ENCODE assay signal across 25 cellular contexts in genomic region chr12:116343331-116343884, GRCh38.
"Had no signal": no experiment of that assay in that cellular context is flagged by ENCODE, and none has a peak within 500 bp of the region (broad histone marks: within the 10 kb centered on the region; RNA-seq: fewer than 3 reads in every experiment).

No MANE protein-coding gene starts in this region.

- H3K36me3 ChIP-seq: ascending aorta had no signal

- H3K4me3 Mint-ChIP-seq: activated CD8-positive, alpha-beta memory T cell treated with anti-CD3 and anti-CD28 coated beads, Interleukin-2, amount 10 ng/mL, durations not matched to agents 7 days and 5 days; activated naive CD8-positive, alpha-beta T cell treated with anti-CD3 and anti-CD28 coated beads, Interleukin-2, amount 50 U/mL, for 24 hours; activated T-cell treated with anti-CD3 and anti-CD28 coated beads, Interleukin-2, amount 50 U/mL, for 24 hours; activated T-helper 1 cell treated with anti-CD3 and anti-CD28 coated beads, Interleukin-12 subunit alpha, Interleukin-12 subunit beta, Interleukin-2, Interleukin-4 antibody, amounts not matched to agents 30 ng/mL and 10 ng/mL and 1 ng/mL, durations not matched to agents 14 hours and 24 hours and 36 hours; T-helper 1 cell treated with Interleukin-12 subunit alpha and Interleukin-12 subunit beta and Interleukin-4 antibody, amounts not matched to agents 30 μg/mL and 1 μg/mL, for 36 hours had no signal

- H3K27ac ChIP-seq: ascending aorta, body of pancreas had no signal

- H3K27me3 ChIP-seq: ascending aorta, body of pancreas had no signal

- H3K9me3 ChIP-seq: ascending aorta, body of pancreas had no signal

- H3K27me3 Mint-ChIP-seq: activated naive CD8-positive, alpha-beta T cell treated with anti-CD3 and anti-CD28 coated beads, Interleukin-2, amount 50 U/mL, for 24 hours; activated T-cell treated with anti-CD3 and anti-CD28 coated beads, Interleukin-2, amount 50 U/mL, for 24 hours had no signal

- DNase-seq: activated CD4-positive, alpha-beta T cell treated with anti-CD3 and anti-CD28 coated beads for 48 hours; activated CD4-positive, alpha-beta T cell treated with anti-CD3 and anti-CD28 coated beads, Interleukin-2, amount 50 U/mL, for 48 hours; activated CD4-positive, CD25-positive, alpha-beta regulatory T cell treated with anti-CD3 and anti-CD28 coated beads, Interleukin-2, amount 50 U/mL, for 72 hours; activated CD8-positive, alpha-beta memory T cell treated with anti-CD3 and anti-CD28 coated beads, Interleukin-2, amount 10 ng/mL, durations not matched to agents 7 days and 5 days; activated effector memory CD4-positive, alpha-beta T cell treated with anti-CD3 and anti-CD28 coated beads, Interleukin-2, amount 50 U/mL, for 16 hours; activated naive CD4-positive, alpha-beta T cell treated with Interleukin-2 at 50 U/mL for 16 hours; activated naive CD8-positive, alpha-beta T cell treated with anti-CD3 and anti-CD28 coated beads, Interleukin-2, amount 50 U/mL, for 24 hours; activated T-cell treated with anti-CD3 and anti-CD28 coated beads, Interleukin-2, amount 50 U/mL, for 24 hours; amniotic stem cell; body of pancreas; central memory CD4-positive, alpha-beta T cell; KG1; NCI-H1092; NCI-H1417; NCI-H1930; NCI-H2171 treated with DMSO at 0.1 percent for 48 hours; NCI-H226; PC-3; SHP77 had no signal

- H3K4me3 ChIP-seq: ascending aorta, body of pancreas had no signal

- H3K4me1 ChIP-seq: body of pancreas had no signal

- H3K9me3 Mint-ChIP-seq: activated T-cell treated with anti-CD3 and anti-CD28 coated beads, Interleukin-2, amount 50 U/mL, for 24 hours had no signal

- FAIRE-seq: bronchial epithelial cell, RCC 7860 had no signal

- H3K4me1 Mint-ChIP-seq: activated CD8-positive, alpha-beta memory T cell treated with anti-CD3 and anti-CD28 coated beads, Interleukin-2, amount 10 ng/mL, durations not matched to agents 7 days and 5 days had no signal

- H3K27ac Mint-ChIP-seq: activated CD8-positive, alpha-beta memory T cell treated with anti-CD3 and anti-CD28 coated beads, Interleukin-2, amount 10 ng/mL, durations not matched to agents 7 days and 5 days; activated naive CD4-positive, alpha-beta T cell treated with anti-CD3 and anti-CD28 coated beads, Interleukin-2, amount 50 U/mL, for 72 hours; activated naive CD8-positive, alpha-beta T cell treated with anti-CD3 and anti-CD28 coated beads, Interleukin-2, amount 50 U/mL, for 24 hours; activated T-cell treated with anti-CD3 and anti-CD28 coated beads, Interleukin-2, amount 50 U/mL, for 24 hours; activated T-helper 1 cell treated with anti-CD3 and anti-CD28 coated beads, Interleukin-12 subunit alpha, Interleukin-12 subunit beta, Interleukin-2, Interleukin-4 antibody, amounts not matched to agents 30 ng/mL and 10 ng/mL and 1 ng/mL, durations not matched to agents 14 hours and 24 hours and 36 hours; T-helper 1 cell treated with Interleukin-12 subunit alpha and Interleukin-12 subunit beta and Interleukin-4 antibody, amounts not matched to agents 30 μg/mL and 1 μg/mL, for 36 hours had no signal
